In the genomic region with DNA sequence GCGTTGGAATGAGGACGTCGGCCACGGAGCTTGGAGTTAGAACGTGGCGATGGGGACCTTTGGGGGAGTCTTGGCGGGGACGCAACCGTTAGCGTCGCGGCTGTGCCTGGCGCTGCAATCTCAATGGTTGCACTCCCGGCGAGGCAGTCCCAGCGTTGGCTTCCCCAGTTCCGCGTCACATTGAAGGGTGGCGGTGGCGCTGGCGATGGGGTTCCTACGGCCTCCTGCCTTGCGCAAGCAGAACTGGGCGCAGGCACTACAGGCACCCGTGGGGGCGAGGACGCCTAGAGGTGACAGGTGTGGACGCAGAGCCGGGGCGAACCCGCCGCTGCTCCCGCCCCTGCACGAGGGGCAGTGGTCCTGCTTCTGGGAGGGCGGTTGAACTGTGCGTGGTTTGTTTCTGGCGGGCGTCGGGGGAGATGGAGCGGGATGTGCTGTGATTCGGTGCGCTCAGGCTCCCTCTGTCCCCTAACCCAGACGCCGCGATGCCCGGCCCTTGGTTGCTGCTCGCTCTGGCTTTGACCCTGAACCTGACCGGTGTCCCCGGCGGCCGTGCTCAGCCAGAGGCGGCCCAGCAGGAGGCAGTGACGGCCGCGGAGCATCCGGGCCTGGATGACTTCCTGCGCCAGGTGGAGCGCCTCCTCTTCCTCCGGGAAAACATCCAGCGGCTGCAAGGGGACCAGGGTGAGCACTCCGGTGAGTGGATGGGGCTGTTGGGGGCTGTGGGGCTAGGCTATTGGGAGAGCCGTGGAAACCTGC, we compare ENCODE assay signal across 9 cellular contexts. TPM values are rescaled to one million over a fixed set of nuclear protein-coding genes. Genes with fewer than 3 reads are reported as not detected.
DNase-seq lines count a peak whose midpoint lies in the region; ATAC-seq, FAIRE-seq and TF ChIP-seq lines count a peak whose summit lies in the region.
"Had no signal": no experiment of that assay in that cellular context is flagged by ENCODE, and none has a peak within 500 bp of the region (broad histone marks: within the 10 kb centered on the region; RNA-seq: fewer than 3 reads in every experiment).

No MANE protein-coding gene starts in this region.

- peak; percentile 30 for DNase-seq in Calu3
- peak; percentile 42 for DNase-seq in WTC11 (ENCODE audit: low spot score)
- peak in 1 of 2 donors; percentile 55 for DNase-seq in cardiac muscle cell (ENCODE audit: low read depth in 1 of 2, low spot score in 1 of 2)
- DNase-seq in posterior vena cava (ENCODE audit: low spot score), result peak; percentile 90
- no peak for DNase-seq in GM19240 (ENCODE audit: insufficient read length, low spot score)
- DNase-seq in uterus, result no peak
- no peak for DNase-seq in small intestine

- peak overlapping the region; percentile 38 for H3K4me3 ChIP-seq in cardiac muscle cell
- no peak overlapping the region for H3K4me3 ChIP-seq in uterus
- peak overlapping the region in 1 of 2 donors; percentile 8 for H3K4me3 ChIP-seq in small intestine (ENCODE audit: low read depth in 1 of 2, low read length in 2 of 2)

- FAIRE-seq in small intestine (lab: Jason Lieb, UNC), result no peak
- FAIRE-seq: endometrium had no signal

- H3K27me3 Mint-ChIP-seq in Calu3 (ENCODE audit: unreplicated experiment), result peaks cover 85% of the 10 kb centered on the region
- H3K27me3 Mint-ChIP-seq in WTC11 (ENCODE audit: low read depth), result peaks cover 100% of the 10 kb centered on the region

- no peaks in the 10 kb centered on the region for H3K36me3 ChIP-seq in cardiac muscle cell
- H3K36me3 ChIP-seq in uterus, result no peaks in the 10 kb centered on the region
- H3K36me3 ChIP-seq in small intestine (ENCODE audit: control insufficient read depth in 2 of 2, insufficient read depth in 2 of 2, low read length in 2 of 2), result no peaks in the 10 kb centered on the region

- H3K9me3 Mint-ChIP-seq in Calu3 (ENCODE audit: low read depth, unreplicated experiment) (no peaks in the 10 kb centered on the region), WTC11 (no peaks in the 10 kb centered on the region)

- H3K27me3 ChIP-seq in cardiac muscle cell (peaks cover 53% of the 10 kb centered on the region), uterus (peaks cover 18 to 23% of the 10 kb centered on the region in 2 donors), small intestine (ENCODE audit: control insufficient read depth in 2 of 2, insufficient read depth in 2 of 2, low read length in 2 of 2) (peaks cover 11 to 27% of the 10 kb centered on the region in 2 donors)

- no peak for TF ChIP-seq POLR2A in uterus (IDR thresholded peaks at IDR 0.05)

- H3K27ac ChIP-seq in cardiac muscle cell, result no peak overlapping the region
- H3K27ac ChIP-seq in uterus, result no peak overlapping the region
- no peak overlapping the region for H3K27ac ChIP-seq in small intestine (ENCODE audit: low read depth in 1 of 2, low read length in 1 of 2)

- no peaks in the 10 kb centered on the region for H3K9me3 ChIP-seq in cardiac muscle cell (ENCODE audit: low read depth)
- H3K9me3 ChIP-seq in uterus, result no peaks in the 10 kb centered on the region
- H3K9me3 ChIP-seq in small intestine (ENCODE audit: control insufficient read depth, low read depth), result no peaks in the 10 kb centered on the region

- H3K4me3 Mint-ChIP-seq in Calu3 (ENCODE audit: low read depth, unreplicated experiment) (peak overlapping the region; percentile 19), WTC11 (peak overlapping the region; percentile 73)

- POLR2A ChIA-PET in WTC11 (lab: Charles Lee), result no interaction called here

- peak; percentile 22 for TF ChIP-seq CTCF in Calu3 (IDR thresholded peaks at IDR 0.05; ENCODE audit: unreplicated experiment)
- no peak for TF ChIP-seq CTCF in WTC11 (IDR thresholded peaks at IDR 0.05)
- TF ChIP-seq CTCF in cardiac muscle cell (IDR thresholded peaks at IDR 0.05; ENCODE audit: low read depth, low read length), result no peak
- TF ChIP-seq CTCF in uterus (IDR thresholded peaks at IDR 0.05), result no peak

- H3K4me1 Mint-ChIP-seq in Calu3 (ENCODE audit: low read depth, unreplicated experiment) (no peaks in the 10 kb centered on the region), WTC11 (peaks cover 24% of the 10 kb centered on the region)

- CTCF ChIA-PET in Calu3 (lab: Charles Lee) (no interaction called here), WTC11 (lab: Charles Lee) (interaction anchor here (1.0 to 7.5 kb wide), 2 partner anchors 33 to 493 kb away, joined by 3 to 52 read pairs; no protein-coding TSS in a partner anchor)

- H3K27ac Mint-ChIP-seq in Calu3 (ENCODE audit: unreplicated experiment) (no peak overlapping the region), WTC11 (no peak overlapping the region)

- ATAC-seq in WTC11 (peak; percentile 14), HG03565 (IDR thresholded peaks at IDR 0.05; ENCODE audit: unreplicated experiment) (no peak)

- no TSS peak for BruUV-seq in Calu3 (replicated peaks; lab: Mats Ljungman, UMichigan)

- intact Hi-C loops in Calu3 (cut with micrococcal nuclease; ENCODE audit: unreplicated experiment), result no loop called here
- intact Hi-C loops in posterior vena cava (cut with DNase I), result no loop called here
- intact Hi-C loops in uterus (cut with DNase I; ENCODE audit: low total_unique reads), result no loop called here

- H3K4me1 ChIP-seq in cardiac muscle cell (ENCODE audit: low read depth) (peaks cover 42% of the 10 kb centered on the region), uterus (peaks cover 0 to 13% of the 10 kb centered on the region in 2 donors), small intestine (ENCODE audit: control insufficient read depth in 2 of 2, insufficient read depth in 1 of 2, low read depth in 1 of 2, low read length in 1 of 2) (peaks cover 0 to 2% of the 10 kb centered on the region in 2 donors)

- 6 to 10% (median 8%) methylated on average over 59 to 62 of the region's 62 CpGs for WGBS in small intestine, 3 donors

- H3K36me3 Mint-ChIP-seq in Calu3 (ENCODE audit: insufficient read depth, unreplicated experiment), result no peaks in the 10 kb centered on the region
- H3K36me3 Mint-ChIP-seq in WTC11, result no peaks in the 10 kb centered on the region

TF ChIP-seq in WTC11, 78 proteins besides CTCF, POLR2A, EP300 and RAD21:
- TF ChIP-seq RORB (CRISPR knock-in tag; IDR thresholded peaks at IDR 0.05) (no peak), ATF1 (CRISPR knock-in tag; IDR thresholded peaks at IDR 0.05) (no peak), SP1 (CRISPR knock-in tag; conservative IDR thresholded peaks at IDR 0.05) (0 out of 2 replicates have a peak, but pooled peaks have one; percentile 21), PRRX2 (CRISPR knock-in tag; IDR thresholded peaks at IDR 0.05) (no peak), GTF2I (CRISPR knock-in tag; conservative IDR thresholded peaks at IDR 0.05) (no peak), ZNF263 (CRISPR knock-in tag; IDR thresholded peaks at IDR 0.05; ENCODE audit: low read depth) (no peak), ZNF232 (CRISPR knock-in tag; IDR thresholded peaks at IDR 0.05) (no peak), OVOL2 (CRISPR knock-in tag; IDR thresholded peaks at IDR 0.05; ENCODE audit: borderline replicate concordance) (no peak), ZNF423 (CRISPR knock-in tag; IDR thresholded peaks at IDR 0.05) (peak; percentile 36; the same call in 1 of the 2 replicates), ELF4 (CRISPR knock-in tag; IDR thresholded peaks at IDR 0.05; ENCODE audit: low read depth) (no peak), CREB1 (CRISPR knock-in tag; IDR thresholded peaks at IDR 0.05) (no peak), SOX15 (CRISPR knock-in tag; IDR thresholded peaks at IDR 0.05) (no peak), FOXP1 (CRISPR knock-in tag; IDR thresholded peaks at IDR 0.05; ENCODE audit: borderline replicate concordance) (0 out of 2 replicates have a peak, but pooled peaks have one; percentile 31)
- TF ChIP-seq, protein P1, sequence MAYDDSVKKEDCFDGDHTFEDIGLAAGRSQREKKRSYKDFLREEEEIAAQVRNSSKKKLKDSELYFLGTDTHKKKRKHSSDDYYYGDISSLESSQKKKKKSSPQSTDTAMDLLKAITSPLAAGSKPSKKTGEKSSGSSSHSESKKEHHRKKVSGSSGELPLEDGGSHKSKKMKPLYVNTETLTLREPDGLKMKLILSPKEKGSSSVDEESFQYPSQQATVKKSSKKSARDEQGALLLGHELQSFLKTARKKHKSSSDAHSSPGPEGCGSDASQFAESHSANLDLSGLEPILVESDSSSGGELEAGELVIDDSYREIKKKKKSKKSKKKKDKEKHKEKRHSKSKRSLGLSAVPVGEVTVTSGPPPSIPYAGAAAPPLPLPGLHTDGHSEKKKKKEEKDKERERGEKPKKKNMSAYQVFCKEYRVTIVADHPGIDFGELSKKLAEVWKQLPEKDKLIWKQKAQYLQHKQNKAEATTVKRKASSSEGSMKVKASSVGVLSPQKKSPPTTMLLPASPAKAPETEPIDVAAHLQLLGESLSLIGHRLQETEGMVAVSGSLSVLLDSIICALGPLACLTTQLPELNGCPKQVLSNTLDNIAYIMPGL (CRISPR knock-in tag; IDR thresholded peaks at IDR 0.05), result 0 out of 2 replicates have a peak, but pooled peaks have one; percentile 39
- TF ChIP-seq, protein P2, sequence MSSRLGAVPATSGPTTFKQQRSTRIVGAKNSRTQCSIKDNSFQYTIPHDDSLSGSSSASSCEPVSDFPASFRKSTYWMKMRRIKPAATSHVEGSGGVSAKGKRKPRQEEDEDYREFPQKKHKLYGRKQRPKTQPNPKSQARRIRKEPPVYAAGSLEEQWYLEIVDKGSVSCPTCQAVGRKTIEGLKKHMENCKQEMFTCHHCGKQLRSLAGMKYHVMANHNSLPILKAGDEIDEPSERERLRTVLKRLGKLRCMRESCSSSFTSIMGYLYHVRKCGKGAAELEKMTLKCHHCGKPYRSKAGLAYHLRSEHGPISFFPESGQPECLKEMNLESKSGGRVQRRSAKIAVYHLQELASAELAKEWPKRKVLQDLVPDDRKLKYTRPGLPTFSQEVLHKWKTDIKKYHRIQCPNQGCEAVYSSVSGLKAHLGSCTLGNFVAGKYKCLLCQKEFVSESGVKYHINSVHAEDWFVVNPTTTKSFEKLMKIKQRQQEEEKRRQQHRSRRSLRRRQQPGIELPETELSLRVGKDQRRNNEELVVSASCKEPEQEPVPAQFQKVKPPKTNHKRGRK (CRISPR knock-in tag; IDR thresholded peaks at IDR 0.05; ENCODE audit: borderline replicate concordance), result 0 out of 2 replicates have a peak, but pooled peaks have one; percentile 37

RNA-seq across cellular contexts. Expression of a gene that starts 1.0 kb away (rescaled TPM):
- total RNA-seq in Calu3 (2022) (not detected in 2 replicates), WTC11 (2021) (0.16 to 0.27 TPM (median 0.22 TPM) in 3 replicates), cardiac muscle cell (92.4 and 111 TPM in 2 replicates), posterior vena cava (under 1 TPM in 1 of 2 donors, not detected in 1; 0.23 TPM), uterus (under 1 TPM in 1 of 4 donors, not detected in 3; 0.37 TPM)
- polyA plus RNA-seq in cardiac muscle cell (113 and 149 TPM in 2 replicates), small intestine (under 1 TPM in 1 of 3 donors, not detected in 2; 0.04 TPM)

Comparison
In these comparisons a context has a peak if more than half of its experiments do, and no peak if none do; other contexts are left out.
1. DNase-seq: peak in Calu3 (single experiment), WTC11 (single experiment) and posterior vena cava (single experiment); none in GM19240 (single experiment), uterus (0 of 2) and small intestine (single experiment).
2. RNA of a gene that starts 1.0 kb away (total RNA-seq): 92.4 to 111 TPM in cardiac muscle cell; 0.37 TPM in uterus, 0.23 TPM in posterior vena cava, 0.16 to 0.27 TPM in WTC11 and not detected in Calu3; every median in the first group is over 10 times any median in the second.